Comparison of ENCODE assay signal across 1 cellular context in the genomic region with DNA sequence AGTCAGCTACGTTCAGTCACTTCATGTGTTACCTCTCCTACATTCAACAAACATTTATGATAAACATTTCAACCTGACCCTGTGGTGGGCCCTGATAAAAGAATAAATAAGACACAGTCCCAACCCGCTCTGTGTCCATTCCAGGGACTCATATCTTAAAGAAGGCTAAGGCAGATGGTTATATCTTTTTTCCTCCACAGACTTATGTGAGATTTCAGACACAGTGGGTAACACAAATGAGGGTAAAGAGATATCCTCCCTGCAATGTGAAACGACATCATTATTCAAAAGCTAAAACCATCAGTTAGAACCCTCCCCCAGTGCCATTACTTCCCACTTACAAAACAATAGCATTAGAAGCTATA.
TF ChIP-seq lines count a peak whose summit lies in the region.

No MANE protein-coding gene starts in this region.

TF ChIP-seq in GM12891, 5 proteins besides CTCF, POLR2A, EP300 and RAD21 (continued from another document):
- TF ChIP-seq POLR2AphosphoS5 (IDR thresholded peaks at IDR 0.05; ENCODE audit: low read depth, low read length) (no peak), POU2F2 (IDR thresholded peaks at IDR 0.05; ENCODE audit: low read depth, low read length) (no peak), SPI1 (IDR thresholded peaks at IDR 0.05; ENCODE audit: low read depth, low read length) (no peak), TAF1 (IDR thresholded peaks at IDR 0.05; ENCODE audit: low read depth, low read length) (no peak)
